ENCODE assay signal across 9 cellular contexts in genomic region chr13:24272452-24273161, GRCh38. TPM values are rescaled to one million over a fixed set of nuclear protein-coding genes. Genes with fewer than 3 reads are reported as not detected.
DNase-seq lines count a peak whose midpoint lies in the region; ATAC-seq, FAIRE-seq and TF ChIP-seq lines count a peak whose summit lies in the region.
"Had no signal": no experiment of that assay in that cellular context is flagged by ENCODE, and none has a peak within 500 bp of the region (broad histone marks: within the 10 kb centered on the region; RNA-seq: fewer than 3 reads in every experiment).

No MANE protein-coding gene starts in this region.

- H3K27me3 ChIP-seq in foreskin keratinocyte, result no peaks in the 10 kb centered on the region

- H3K4me1 Mint-ChIP-seq in activated B cell treated with CpG ODN at 0.5 μM for 24 hours, result peaks cover 78% of the 10 kb centered on the region

- H3K27ac ChIP-seq in foreskin keratinocyte, result no peak overlapping the region

- POLR2A ChIA-PET in activated B cell treated with CpG ODN at 0.5 μM for 24 hours (lab: Charles Lee), result interaction anchor here (0.9 kb wide), 1 partner anchor 1914 kb away, joined by 3 read pairs; no protein-coding TSS in a partner anchor

- H3K4me1 ChIP-seq in foreskin keratinocyte, result no peaks in the 10 kb centered on the region

- H3K4me3 Mint-ChIP-seq in activated B cell treated with CpG ODN at 0.5 μM for 24 hours, result peak overlapping the region; percentile 87

- no peak for TF ChIP-seq POLR2A in H54 (IDR thresholded peaks at IDR 0.05; ENCODE audit: low read depth, low read length)

- CTCF ChIA-PET in activated B cell treated with CpG ODN at 0.5 μM for 24 hours (lab: Charles Lee), result interaction anchor here (2.7 kb wide), 1 partner anchor 44 kb away, joined by 16 read pairs; no protein-coding TSS in a partner anchor

- peak overlapping the region; percentile 95 for H3K27ac Mint-ChIP-seq in activated B cell treated with CpG ODN at 0.5 μM for 24 hours

- H3K27me3 Mint-ChIP-seq in activated B cell treated with CpG ODN at 0.5 μM for 24 hours, result no peaks in the 10 kb centered on the region

- H3K36me3 Mint-ChIP-seq in activated B cell treated with CpG ODN at 0.5 μM for 24 hours (ENCODE audit: low read depth), result peaks cover 5% of the 10 kb centered on the region

- H3K9me3 Mint-ChIP-seq in activated B cell treated with CpG ODN at 0.5 μM for 24 hours, result no peaks in the 10 kb centered on the region

- FAIRE-seq in H54 (lab: Jason Lieb, UNC), result no peak

- peak; percentile 31 for DNase-seq in DMS79 (lab: John Stamatoyannopoulos, UW)
- DNase-seq in activated B cell treated with CpG ODN at 0.5 μM for 24 hours, result no peak
- DNase-seq in foreskin keratinocyte, result no peak
- peak; percentile 11 for DNase-seq in renal cortical epithelial cell (ENCODE audit: low read depth)
- DNase-seq in ureter (ENCODE audit: low spot score), result no peak
- no peak for DNase-seq in H54 (ENCODE audit: insufficient read length, low spot score)

- ATAC-seq in activated B cell treated with CpG ODN at 0.5 μM for 24 hours (ENCODE audit: low read depth) (no peak), foreskin keratinocyte (peak; percentile 25), HG02981 (IDR thresholded peaks at IDR 0.05; ENCODE audit: unreplicated experiment) (no peak), GM21381 (IDR thresholded peaks at IDR 0.05; ENCODE audit: unreplicated experiment) (no peak)

- intact Hi-C loops in activated B cell treated with CpG ODN at 0.5 μM for 24 hours (cut with micrococcal nuclease), result loop anchor here (5.0 to 10.0 kb wide), 4 partner anchors 162 to 695 kb away; partner anchors contain the start of gene MIPEP

- no peak for TF ChIP-seq CTCF in activated B cell treated with CpG ODN at 0.5 μM for 24 hours (IDR thresholded peaks at IDR 0.05)
- no peak for TF ChIP-seq CTCF in foreskin keratinocyte (conservative IDR thresholded peaks at IDR 0.05)

RNA-seq across cellular contexts. Expression of gene C1QTNF9, which starts 36.8 kb away (rescaled TPM):
- total RNA-seq in activated B cell treated with CpG ODN at 0.5 μM for 24 hours, result not detected in 2 replicates
- not detected in 2 replicates for total RNA-seq in foreskin keratinocyte
- not detected in 2 replicates for polyA plus RNA-seq in foreskin keratinocyte
- not detected in 2 replicates for total RNA-seq in renal cortical epithelial cell
- total RNA-seq in ureter, result 0.26 TPM
- total RNA-seq: dermis microvascular lymphatic vessel endothelial cell had no signal

Comparison
In these comparisons a context has a peak if more than half of its experiments do, and no peak if none do; other contexts are left out.
1. DNase-seq: peak in DMS79 (single experiment) and renal cortical epithelial cell (single experiment); none in activated B cell treated with CpG ODN at 0.5 μM for 24 hours (single experiment), foreskin keratinocyte (0 of 2), ureter (single experiment) and H54 (single experiment).